25 cellular contexts compared by ENCODE assay signal in the genomic region with DNA sequence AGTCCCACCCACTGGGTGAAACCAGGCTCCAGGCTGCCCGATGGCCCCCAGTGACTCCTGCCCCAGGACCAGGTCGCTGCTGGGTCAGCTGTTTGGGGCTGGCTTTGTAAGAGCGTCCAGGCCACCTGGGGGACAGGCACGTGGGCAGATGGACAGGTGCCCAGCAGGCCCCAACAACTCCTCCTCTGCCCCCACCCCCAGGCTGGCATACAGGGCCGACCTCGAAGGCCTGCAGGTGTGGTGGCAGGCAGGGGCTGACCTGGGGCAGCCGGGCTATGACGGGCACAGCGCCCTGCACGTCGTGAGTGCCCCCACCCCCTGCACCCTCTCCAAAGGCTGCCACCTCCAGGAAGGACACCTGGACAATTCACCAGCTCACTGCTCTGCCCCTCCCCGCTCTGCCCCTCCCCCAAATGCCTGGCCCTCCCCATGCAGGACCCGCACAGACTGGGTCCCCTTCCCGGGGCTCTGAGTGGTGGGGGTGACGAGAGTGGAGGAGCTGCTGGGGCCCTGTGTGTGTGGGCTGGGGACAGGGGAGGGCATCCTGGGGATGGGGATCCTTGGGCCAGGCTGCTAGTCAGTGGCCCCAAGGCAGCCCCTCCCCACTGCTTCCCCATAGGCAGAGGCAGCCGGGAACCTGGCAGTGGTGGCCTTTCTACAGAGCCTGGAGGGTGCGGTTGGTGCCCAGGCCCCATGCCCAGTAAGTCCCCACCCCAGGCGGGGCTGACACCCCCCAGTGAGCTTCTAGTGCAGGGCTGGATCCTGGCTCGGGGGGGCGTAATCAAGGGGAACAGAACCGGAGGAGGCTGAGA. TPM values are rescaled to one million over a fixed set of nuclear protein-coding genes. Genes with fewer than 3 reads are reported as not detected.
DNase-seq lines count a peak whose midpoint lies in the region; ATAC-seq and TF ChIP-seq lines count a peak whose summit lies in the region.
"Had no signal": no experiment of that assay in that cellular context is flagged by ENCODE, and none has a peak within 500 bp of the region (broad histone marks: within the 10 kb centered on the region; RNA-seq: fewer than 3 reads in every experiment).

No MANE protein-coding gene starts in this region.

- H3K4me3 Mint-ChIP-seq in activated naive CD8-positive, alpha-beta T cell treated with anti-CD3 and anti-CD28 coated beads for 36 hours: no peak overlapping the region
- H3K4me3 Mint-ChIP-seq in activated naive CD8-positive, alpha-beta T cell treated with anti-CD3 and anti-CD28 coated beads, Interleukin-2, amount 50 U/mL, for 24 hours: no peak overlapping the region
- H3K4me3 Mint-ChIP-seq: activated T-helper 1 cell treated with anti-CD3 and anti-CD28 coated beads, Interleukin-12 subunit alpha, Interleukin-12 subunit beta, Interleukin-2, Interleukin-4 antibody, amounts not matched to agents 30 ng/mL and 10 ng/mL and 1 ng/mL, durations not matched to agents 14 hours and 24 hours and 36 hours; dendritic cell treated with granulocyte-macrophage colony-stimulating factor and Interleukin-4, amounts not matched to agents 40 ng/mL and 50 ng/mL, for 4 days; stimulated activated naive CD8-positive, alpha-beta T cell treated with anti-CD3 and anti-CD28 coated beads, Interleukin-15, amount 100 ng/mL, for 72 hours; T-helper 2 cell treated with Interferon-gamma antibody and Interleukin-4, amounts not matched to agents 5 μg/mL and 100 μg/mL, for 36 hours had no signal

- H3K4me1 ChIP-seq in lower lobe of right lung (no peaks in the 10 kb centered on the region), thyroid gland (peaks cover 3 to 6% of the 10 kb centered on the region in 2 donors)

- no peak for TF ChIP-seq POLR2A in thyroid gland (IDR thresholded peaks at IDR 0.05)

- H3K36me3 ChIP-seq in lower lobe of right lung (no peaks in the 10 kb centered on the region), thyroid gland (no peaks in the 10 kb centered on the region)
- H3K36me3 ChIP-seq: uterus had no signal

- no peak overlapping the region for H3K27ac ChIP-seq in lower lobe of right lung
- no peak overlapping the region for H3K27ac ChIP-seq in thyroid gland
- H3K27ac ChIP-seq: C4-2B, epithelial cell of prostate, PC-9, uterus had no signal

- no peak overlapping the region for H3K27ac Mint-ChIP-seq in activated naive CD8-positive, alpha-beta T cell treated with anti-CD3 and anti-CD28 coated beads for 36 hours
- no peak overlapping the region for H3K27ac Mint-ChIP-seq in activated naive CD8-positive, alpha-beta T cell treated with anti-CD3 and anti-CD28 coated beads, Interleukin-2, amount 50 U/mL, for 24 hours
- H3K27ac Mint-ChIP-seq: activated T-helper 1 cell treated with anti-CD3 and anti-CD28 coated beads, Interleukin-12 subunit alpha, Interleukin-12 subunit beta, Interleukin-2, Interleukin-4 antibody, amounts not matched to agents 30 ng/mL and 10 ng/mL and 1 ng/mL, durations not matched to agents 14 hours and 24 hours and 36 hours; dendritic cell treated with granulocyte-macrophage colony-stimulating factor and Interleukin-4, amounts not matched to agents 40 ng/mL and 50 ng/mL, for 4 days; stimulated activated naive CD8-positive, alpha-beta T cell treated with anti-CD3 and anti-CD28 coated beads, Interleukin-15, amount 100 ng/mL, for 72 hours; T-helper 2 cell treated with Interferon-gamma antibody and Interleukin-4, amounts not matched to agents 5 μg/mL and 100 μg/mL, for 36 hours had no signal

- H3K4me3 ChIP-seq in lower lobe of right lung (no peak overlapping the region), thyroid gland (replicated peaks in 1 of 3) (no peak overlapping the region)
- H3K4me3 ChIP-seq: PC-9, uterus had no signal

- H3K9me3 ChIP-seq in lower lobe of right lung (no peaks in the 10 kb centered on the region), thyroid gland (no peaks in the 10 kb centered on the region)
- H3K9me3 ChIP-seq: SK-N-SH, uterus had no signal

- peak; percentile 0 for DNase-seq in activated naive CD8-positive, alpha-beta T cell treated with anti-CD3 and anti-CD28 coated beads for 36 hours
- DNase-seq in activated naive CD8-positive, alpha-beta T cell treated with anti-CD3 and anti-CD28 coated beads, Interleukin-2, amount 50 U/mL, for 24 hours: no peak
- peak; percentile 44 for DNase-seq in ecto neural progenitor cell (ENCODE audit: low spot score)
- DNase-seq in lower lobe of right lung: peak; percentile 46
- peak; percentile 1 to 4 for DNase-seq in thyroid gland
- no peak for DNase-seq in NCI-H1105 (lab: John Stamatoyannopoulos, UW)
- no peak for DNase-seq in SIG-M5 treated with dmso at 0.1 percent for 504 hours (lab: John Stamatoyannopoulos, UW; ENCODE audit: unreplicated experiment)
- DNase-seq in AG08396 (ENCODE audit: low spot score): no peak
- DNase-seq: DMS 273 treated with DMSO at 0.1 percent for 48 hours; foreskin melanocyte; NCI-H1436 treated with DMSO at 0.1 percent for 48 hours; nucleus accumbens; stimulated activated CD4-positive, alpha-beta T cell treated with anti-CD3 and anti-CD28 coated beads, Interleukin-2, amount 100 ng/mL, for 24 hours; uterus had no signal

- TF ChIP-seq CTCF in lower lobe of right lung (IDR thresholded peaks at IDR 0.05) (no peak), thyroid gland (IDR thresholded peaks at IDR 0.05) (no peak)

- ATAC-seq in activated naive CD8-positive, alpha-beta T cell treated with anti-CD3 and anti-CD28 coated beads, Interleukin-2, amount 50 U/mL, for 24 hours: no peak
- ATAC-seq in lower lobe of right lung: no peak
- ATAC-seq: activated CD4-positive, CD25-positive, alpha-beta regulatory T cell treated with anti-CD3 and anti-CD28 coated beads, Interleukin-2, amount 50 U/mL, for 24 hours; stimulated activated naive CD8-positive, alpha-beta T cell treated with anti-CD3 and anti-CD28 coated beads, Interleukin-15, amount 100 ng/mL, for 72 hours had no signal

- WGBS in thyroid gland, 2 donors: 53 to 85% methylated on average over 3 to 8 of the region's 21 CpGs

- no peaks in the 10 kb centered on the region for H3K36me3 Mint-ChIP-seq in activated naive CD8-positive, alpha-beta T cell treated with anti-CD3 and anti-CD28 coated beads for 36 hours
- H3K36me3 Mint-ChIP-seq in activated naive CD8-positive, alpha-beta T cell treated with anti-CD3 and anti-CD28 coated beads, Interleukin-2, amount 50 U/mL, for 24 hours (ENCODE audit: low read depth): no peaks in the 10 kb centered on the region

- no peaks in the 10 kb centered on the region for H3K9me3 Mint-ChIP-seq in activated naive CD8-positive, alpha-beta T cell treated with anti-CD3 and anti-CD28 coated beads for 36 hours
- no peaks in the 10 kb centered on the region for H3K9me3 Mint-ChIP-seq in activated naive CD8-positive, alpha-beta T cell treated with anti-CD3 and anti-CD28 coated beads, Interleukin-2, amount 50 U/mL, for 24 hours
- H3K9me3 Mint-ChIP-seq: activated T-helper 1 cell treated with anti-CD3 and anti-CD28 coated beads, Interleukin-12 subunit alpha, Interleukin-12 subunit beta, Interleukin-2, Interleukin-4 antibody, amounts not matched to agents 30 ng/mL and 10 ng/mL and 1 ng/mL, durations not matched to agents 14 hours and 24 hours and 36 hours; dendritic cell treated with granulocyte-macrophage colony-stimulating factor and Interleukin-4, amounts not matched to agents 40 ng/mL and 50 ng/mL, for 4 days; stimulated activated naive CD8-positive, alpha-beta T cell treated with anti-CD3 and anti-CD28 coated beads, Interleukin-15, amount 100 ng/mL, for 72 hours; T-helper 2 cell treated with Interferon-gamma antibody and Interleukin-4, amounts not matched to agents 5 μg/mL and 100 μg/mL, for 36 hours had no signal

- intact Hi-C loops in lower lobe of right lung (cut with DNase I): no loop called here
- intact Hi-C loops in thyroid gland (cut with DNase I): no loop called here

- H3K27me3 ChIP-seq in lower lobe of right lung (ENCODE audit: low read depth) (peaks cover 21% of the 10 kb centered on the region), thyroid gland (no peaks in the 10 kb centered on the region)
- H3K27me3 ChIP-seq: uterus had no signal

- peaks cover 19% of the 10 kb centered on the region for H3K27me3 Mint-ChIP-seq in activated naive CD8-positive, alpha-beta T cell treated with anti-CD3 and anti-CD28 coated beads for 36 hours
- H3K27me3 Mint-ChIP-seq in activated naive CD8-positive, alpha-beta T cell treated with anti-CD3 and anti-CD28 coated beads, Interleukin-2, amount 50 U/mL, for 24 hours: peaks cover 9% of the 10 kb centered on the region

- no peaks in the 10 kb centered on the region for H3K4me1 Mint-ChIP-seq in activated naive CD8-positive, alpha-beta T cell treated with anti-CD3 and anti-CD28 coated beads for 36 hours
- H3K4me1 Mint-ChIP-seq in activated naive CD8-positive, alpha-beta T cell treated with anti-CD3 and anti-CD28 coated beads, Interleukin-2, amount 50 U/mL, for 24 hours: no peaks in the 10 kb centered on the region

RNA-seq across cellular contexts. Expression of a gene that starts 26.0 kb away (rescaled TPM):
- not detected for total RNA-seq in activated naive CD8-positive, alpha-beta T cell treated with anti-CD3 and anti-CD28 coated beads for 36 hours
- total RNA-seq in lower lobe of right lung (4.6 TPM), thyroid gland (10 to 100 TPM in 2 of 4 donors, 1 to 10 TPM in 2; 7.5 to 24.0 (median 15.2) TPM)
- total RNA-seq: A673; activated T-helper 1 cell treated with anti-CD3 and anti-CD28 coated beads, Interleukin-12 subunit alpha, Interleukin-12 subunit beta, Interleukin-2, Interleukin-4 antibody, amounts not matched to agents 30 ng/mL and 10 ng/mL and 1 ng/mL, durations not matched to agents 14 hours and 24 hours and 36 hours; H4; PC-9 had no signal

RNA-seq across cellular contexts. Expression of a gene that starts 26.9 kb away (rescaled TPM):
- under 1 TPM; 0.89 to 0.94 TPM for total RNA-seq in activated naive CD8-positive, alpha-beta T cell treated with anti-CD3 and anti-CD28 coated beads for 36 hours
- total RNA-seq in lower lobe of right lung: 4.4 TPM
- 1 to 10 TPM; 3.3 to 6.2 (median 4.9) TPM for total RNA-seq in thyroid gland

Comparison
In these comparisons a context has a peak if more than half of its experiments do, and no peak if none do; other contexts are left out.
1. DNase-seq: peak in activated naive CD8-positive, alpha-beta T cell treated with anti-CD3 and anti-CD28 coated beads for 36 hours (single experiment), ecto neural progenitor cell (single experiment), lower lobe of right lung (single experiment) and thyroid gland (2 of 2); none in activated naive CD8-positive, alpha-beta T cell treated with anti-CD3 and anti-CD28 coated beads, Interleukin-2, amount 50 U/mL, for 24 hours (single experiment), NCI-H1105 (single experiment), SIG-M5 treated with dmso at 0.1 percent for 504 hours (single experiment) and AG08396 (single experiment).